ENCODE assay signal across 9 cellular contexts in the genomic region with DNA sequence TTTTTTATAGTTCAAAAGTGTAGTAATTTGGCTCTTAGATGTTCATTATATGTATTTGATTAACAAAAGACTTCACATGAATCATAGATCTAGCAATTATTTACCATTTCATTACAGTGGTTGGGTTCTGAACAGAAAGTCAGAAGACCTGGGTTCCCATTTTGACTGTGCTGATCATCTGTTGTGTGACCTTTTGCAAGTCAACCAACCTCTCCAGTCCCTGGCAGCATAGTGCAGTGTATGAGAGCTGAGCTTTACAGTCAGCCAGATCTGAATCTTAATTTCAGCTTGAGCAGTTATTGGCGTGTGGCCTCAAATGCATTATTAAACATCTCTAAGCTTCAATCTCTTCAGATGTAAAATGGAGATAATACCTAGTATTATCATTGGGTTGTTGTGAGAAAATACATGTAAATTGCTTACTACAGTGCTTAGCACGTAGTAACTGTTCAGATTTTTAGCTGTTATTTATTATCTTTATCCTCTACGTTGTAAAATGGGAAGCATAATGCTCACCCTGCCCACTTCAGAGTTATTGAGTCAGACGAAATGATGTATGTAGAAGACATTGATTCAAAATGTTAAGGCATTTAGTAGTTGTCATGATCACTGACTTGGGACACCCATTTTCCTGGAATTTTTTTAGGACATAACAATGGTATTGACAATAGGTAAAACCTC.
A peak's percentile ranks its signal among the peaks of the same experiment; 100 is the strongest.
DNase-seq lines count a peak whose midpoint lies in the region; ATAC-seq, FAIRE-seq and TF ChIP-seq lines count a peak whose summit lies in the region.
"Had no signal": no experiment of that assay in that cellular context is flagged by ENCODE, and none has a peak within 500 bp of the region (broad histone marks: within the 10 kb centered on the region; RNA-seq: fewer than 3 reads in every experiment).

No MANE protein-coding gene starts in this region.

- no peak for TF ChIP-seq POLR2A in heart left ventricle (IDR thresholded peaks at IDR 0.05)

- FAIRE-seq in urothelium cell line (lab: Jason Lieb, UNC), result no peak

- H3K27me3 Mint-ChIP-seq in stimulated activated naive CD8-positive, alpha-beta T cell treated with anti-CD3 and anti-CD28 coated beads, Interleukin-15, amount 100 ng/mL, for 72 hours, result no peaks in the 10 kb centered on the region

- 74 to 87% (median 78%) methylated on average over 4 of the region's 4 CpGs for WGBS in heart left ventricle, 4 donors

- ATAC-seq in GM18861 (IDR thresholded peaks at IDR 0.05; ENCODE audit: unreplicated experiment) (peak; percentile 44), HG02678 (IDR thresholded peaks at IDR 0.05; ENCODE audit: unreplicated experiment) (peak; percentile 43), heart left ventricle (peak in 2 of 4 donors; percentile 36 to 38)
- ATAC-seq in stimulated activated naive CD8-positive, alpha-beta T cell treated with anti-CD3 and anti-CD28 coated beads, Interleukin-15, amount 100 ng/mL, for 72 hours, result peak; percentile 89

- peak overlapping the region in 7 of 12 donors; percentile 28 to 52 (median 47) for H3K4me3 ChIP-seq in heart left ventricle
- H3K4me3 ChIP-seq: SJSA1 had no signal

- no peaks in the 10 kb centered on the region for H3K27me3 ChIP-seq in heart left ventricle
- H3K27me3 ChIP-seq: SJSA1 had no signal

- peak overlapping the region; percentile 89 to 97 for H3K4me3 Mint-ChIP-seq in stimulated activated naive CD8-positive, alpha-beta T cell treated with anti-CD3 and anti-CD28 coated beads, Interleukin-15, amount 100 ng/mL, for 72 hours

- peaks cover 0 to 95% (median 76%) of the 10 kb centered on the region in 9 donors for H3K36me3 ChIP-seq in heart left ventricle

- peak; percentile 59 for DNase-seq in OCI-M1 (lab: John Stamatoyannopoulos, UW)
- DNase-seq in heart left ventricle, result no peak
- DNase-seq in stimulated activated naive CD8-positive, alpha-beta T cell treated with anti-CD3 and anti-CD28 coated beads, Interleukin-15, amount 100 ng/mL, for 72 hours, result peak; percentile 52 to 71
- no peak for DNase-seq in urothelium cell line (ENCODE audit: low spot score)
- DNase-seq in NCI-H82 (lab: John Stamatoyannopoulos, UW), result no peak
- DNase-seq in NCI-H128 (lab: John Stamatoyannopoulos, UW; ENCODE audit: unreplicated experiment), result no peak

- no peak for TF ChIP-seq CTCF in heart left ventricle (IDR thresholded peaks at IDR 0.05)

- intact Hi-C loops in heart left ventricle (cut with DNase I), result loop anchor here in 1 of 10 donors (10.0 kb wide), 1 partner anchor 206 kb away; no protein-coding TSS in a partner anchor

- H3K27ac ChIP-seq in heart left ventricle, result peak overlapping the region in 10 of 12 donors; percentile 10 to 86 (median 58)
- H3K27ac ChIP-seq: SJSA1 had no signal

- no peaks in the 10 kb centered on the region for H3K9me3 Mint-ChIP-seq in stimulated activated naive CD8-positive, alpha-beta T cell treated with anti-CD3 and anti-CD28 coated beads, Interleukin-15, amount 100 ng/mL, for 72 hours

- H3K4me1 ChIP-seq in heart left ventricle, result peaks cover 6 to 80% (median 54%) of the 10 kb centered on the region in 12 donors
- H3K4me1 ChIP-seq: SJSA1 had no signal

- H3K27ac Mint-ChIP-seq in stimulated activated naive CD8-positive, alpha-beta T cell treated with anti-CD3 and anti-CD28 coated beads, Interleukin-15, amount 100 ng/mL, for 72 hours, result peak overlapping the region; percentile 94 to 99

- H3K4me1 Mint-ChIP-seq in stimulated activated naive CD8-positive, alpha-beta T cell treated with anti-CD3 and anti-CD28 coated beads, Interleukin-15, amount 100 ng/mL, for 72 hours, result peaks cover 76% of the 10 kb centered on the region

- no peaks in the 10 kb centered on the region for H3K9me3 ChIP-seq in heart left ventricle
- H3K9me3 ChIP-seq: SJSA1 had no signal

Comparison
In these comparisons a context has a peak if more than half of its experiments do, and no peak if none do; other contexts are left out.
1. DNase-seq: peak in OCI-M1 (single experiment) and stimulated activated naive CD8-positive, alpha-beta T cell treated with anti-CD3 and anti-CD28 coated beads, Interleukin-15, amount 100 ng/mL, for 72 hours (2 of 2); none in heart left ventricle (0 of 5), urothelium cell line (single experiment), NCI-H82 (single experiment) and NCI-H128 (single experiment).